ENCODE assay signal across 1 cellular context in the genomic region with DNA sequence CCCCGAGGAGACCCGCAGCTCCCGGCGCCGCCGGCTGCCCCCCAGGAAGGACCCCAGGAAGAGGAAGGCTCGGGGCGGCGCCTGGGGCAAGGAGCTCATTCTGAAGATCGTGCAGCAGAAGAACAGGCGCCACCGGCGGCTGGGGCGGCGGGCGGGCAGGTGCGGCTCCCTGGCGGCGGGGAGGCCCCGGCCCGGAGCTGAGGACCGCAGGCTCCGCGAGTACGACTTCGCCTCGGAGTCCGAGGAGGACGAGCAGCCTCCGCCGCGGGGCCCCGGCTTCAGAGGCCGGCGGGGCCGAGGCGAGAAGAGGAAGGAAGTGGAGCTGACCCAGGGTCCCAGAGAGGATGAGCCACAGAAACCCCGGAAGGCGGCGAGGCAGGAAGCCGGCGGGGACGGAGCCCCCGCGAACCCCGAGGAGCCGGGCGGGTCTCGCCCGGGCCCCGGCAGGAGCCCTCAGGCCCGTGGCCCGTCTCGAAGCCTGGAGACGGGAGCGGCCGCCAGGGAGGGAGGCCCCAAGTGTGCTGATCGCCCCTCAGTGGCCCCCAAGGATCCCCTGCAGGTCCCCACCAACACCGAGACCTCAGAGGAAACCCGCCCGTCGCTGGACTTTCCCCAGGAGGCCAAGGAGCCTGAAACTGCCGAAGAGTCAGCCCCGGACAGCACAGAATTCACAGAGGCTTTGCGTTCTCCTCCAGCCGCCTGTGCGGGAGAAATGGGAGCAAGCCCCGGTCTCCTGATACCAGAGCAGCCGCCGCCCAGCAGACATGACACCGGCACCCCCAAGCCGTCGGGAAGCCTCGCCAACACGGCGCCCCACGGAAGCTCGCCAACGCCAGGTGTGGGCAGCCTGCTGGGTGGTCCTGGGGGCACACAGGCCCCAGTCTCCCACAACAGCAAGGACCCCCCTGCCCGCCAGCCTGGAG.
TF ChIP-seq lines count a peak whose summit lies in the region.

No MANE protein-coding gene starts in this region.

TF ChIP-seq in HepG2, 621 proteins besides CTCF, POLR2A, EP300 and RAD21:
- TF ChIP-seq, protein P1, sequence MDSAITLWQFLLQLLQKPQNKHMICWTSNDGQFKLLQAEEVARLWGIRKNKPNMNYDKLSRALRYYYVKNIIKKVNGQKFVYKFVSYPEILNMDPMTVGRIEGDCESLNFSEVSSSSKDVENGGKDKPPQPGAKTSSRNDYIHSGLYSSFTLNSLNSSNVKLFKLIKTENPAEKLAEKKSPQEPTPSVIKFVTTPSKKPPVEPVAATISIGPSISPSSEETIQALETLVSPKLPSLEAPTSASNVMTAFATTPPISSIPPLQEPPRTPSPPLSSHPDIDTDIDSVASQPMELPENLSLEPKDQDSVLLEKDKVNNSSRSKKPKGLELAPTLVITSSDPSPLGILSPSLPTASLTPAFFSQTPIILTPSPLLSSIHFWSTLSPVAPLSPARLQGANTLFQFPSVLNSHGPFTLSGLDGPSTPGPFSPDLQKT (CRISPR knock-in tag; IDR thresholded peaks at IDR 0.05; ENCODE audit: borderline replicate concordance), result no peak
- TF ChIP-seq EZH2 (conservative IDR thresholded peaks at IDR 0.05; ENCODE audit: low read depth, low read length), result peak; percentile 95
- TF ChIP-seq HNRNPLL (IDR thresholded peaks at IDR 0.05; ENCODE audit: low read depth, low read length, poor library complexity, severe bottlenecking), result peak; percentile 10
- TF ChIP-seq ZNF407 (CRISPR knock-in tag; IDR thresholded peaks at IDR 0.05; ENCODE audit: not compliant biosample characterization), result peak; percentile 67
- peak; percentile 21; the same call in 1 of the 2 replicates for TF ChIP-seq GABPB1 (CRISPR knock-in tag; IDR thresholded peaks at IDR 0.05)
